In the genomic region with DNA sequence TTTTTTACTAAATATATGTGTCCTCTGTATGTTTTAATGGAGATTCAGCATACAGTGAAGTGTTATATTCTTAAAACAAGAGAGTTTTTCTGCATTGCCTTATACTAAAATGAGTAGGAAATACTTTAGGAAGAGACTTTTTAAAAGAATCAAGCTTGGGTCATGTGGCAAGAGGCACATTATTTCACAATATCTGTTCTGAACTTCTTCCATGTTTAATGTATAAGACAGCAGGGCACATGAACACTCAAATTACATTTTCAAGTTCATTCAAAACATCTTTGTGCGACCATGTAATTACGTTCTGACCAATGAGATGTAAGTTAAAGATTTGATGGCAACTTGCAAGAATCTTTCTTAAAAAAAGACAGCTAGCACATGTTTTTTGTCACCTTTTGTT, we compare ENCODE assay signal across 25 cellular contexts.
"Had no signal": no experiment of that assay in that cellular context is flagged by ENCODE, and none has a peak within 500 bp of the region (broad histone marks: within the 10 kb centered on the region; RNA-seq: fewer than 3 reads in every experiment).

No MANE protein-coding gene starts in this region.

- H3K27me3 ChIP-seq: brain microvascular endothelial cell, SJCRH30 had no signal

- H3K4me2 ChIP-seq: KMS-11 had no signal

- DNase-seq: activated CD4-positive, alpha-beta memory T cell treated with anti-CD3 and anti-CD28 coated beads for 36 hours; activated CD4-positive, alpha-beta T cell treated with anti-CD3 and anti-CD28 coated beads for 36 hours; activated CD4-positive, alpha-beta T cell treated with anti-CD3 and anti-CD28 coated beads, Interleukin-2, amount 50 U/mL, for 1 hour; activated CD8-positive, alpha-beta memory T cell treated with anti-CD3 and anti-CD28 coated beads, Interleukin-2, amount 50 U/mL, for 4 hours; activated gamma-delta T cell treated with Interleukin-2 at 50 U/mL for 16 hours; activated naive CD4-positive, alpha-beta T cell treated with anti-CD3 and anti-CD28 coated beads, Interleukin-2, amount 10 ng/mL, durations not matched to agents 7 days and 5 days; activated naive CD8-positive, alpha-beta T cell treated with anti-CD3 and anti-CD28 coated beads, Interleukin-2, amount 50 U/mL, for 24 hours; activated T-cell treated with anti-CD3 and anti-CD28 coated beads for 4 hours; activated T-cell treated with anti-CD3 and anti-CD28 coated beads, Interleukin-2, amount 50 U/mL, for 4 hours; amniotic stem cell; aorta; brain microvascular endothelial cell; central memory CD4-positive, alpha-beta T cell; MM.1S; NCI-H1105; NCI-H1436; NCI-H1694 treated with DMSO at 0.1 percent for 48 hours; NCI-H2029; NCI-H345; NCI-H524 treated with DMSO at 0.1 percent for 48 hours; SHP77; SJCRH30; T1000 had no signal

- H3K4me3 ChIP-seq: SJCRH30, SK-N-MC had no signal

- H3K36me3 ChIP-seq: brain microvascular endothelial cell, SJCRH30 had no signal

- H3K9ac ChIP-seq: KMS-11 had no signal

- H3K9me3 ChIP-seq: SJCRH30 had no signal

- H3K27ac ChIP-seq: brain microvascular endothelial cell, KMS-11, SJCRH30, SK-N-MC had no signal
